In the genomic region with DNA sequence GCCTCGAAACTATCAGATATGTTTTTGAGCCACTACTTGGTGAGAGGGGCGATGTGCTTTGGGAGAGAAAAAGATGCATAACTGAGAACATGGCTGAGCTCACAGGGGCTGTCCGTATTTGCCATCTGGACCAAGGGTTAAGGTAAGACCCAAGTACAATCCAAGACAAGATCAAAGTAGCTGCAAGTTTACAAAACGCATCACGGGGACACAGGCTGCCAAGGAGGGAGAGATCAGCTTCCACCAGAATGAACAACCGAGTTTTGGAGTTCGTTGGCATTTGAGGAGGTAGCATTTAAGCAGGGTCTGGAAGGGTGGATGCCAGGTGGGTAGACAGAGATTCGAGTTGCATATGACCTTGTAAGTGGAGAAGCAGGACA, we compare ENCODE assay signal across 8 cellular contexts. TPM values are rescaled to one million over a fixed set of nuclear protein-coding genes. Genes with fewer than 3 reads are reported as not detected.
DNase-seq lines count a peak whose midpoint lies in the region; ATAC-seq and TF ChIP-seq lines count a peak whose summit lies in the region.

No MANE protein-coding gene starts in this region.

- H3K4me3 Mint-ChIP-seq in dendritic cell treated with granulocyte-macrophage colony-stimulating factor and Interleukin-4, amounts not matched to agents 40 ng/mL and 50 ng/mL, for 4 days, result peak overlapping the region; percentile 96
- H3K4me3 Mint-ChIP-seq in naive thymus-derived CD4-positive, alpha-beta T cell, result peak overlapping the region; percentile 86 to 99 (median 95)

- no peak for TF ChIP-seq CTCF in AG04450 (IDR thresholded peaks at IDR 0.05; ENCODE audit: low read depth, low read length)

- POLR2A ChIA-PET in AG04450 (lab: Yijun Ruan, JAX), result interaction anchor here (0.6 kb wide), 1 partner anchor 439 kb away, joined by 3 read pairs; no protein-coding TSS in a partner anchor
- POLR2A ChIA-PET in naive thymus-derived CD4-positive, alpha-beta T cell (lab: Charles Lee), result interaction anchor here (0.7 to 10.5 kb wide), 23 partner anchors 10 to 871 kb away, joined by 3 to 176 read pairs (median 9); partner anchors contain the start of gene PSMD12

- H3K4me3 ChIP-seq in AG04450 (ENCODE audit: low read depth, low read length), result peak overlapping the region; percentile 79
- H3K4me3 ChIP-seq in naive thymus-derived CD4-positive, alpha-beta T cell (ENCODE audit: low read length), result peak overlapping the region; percentile 92

- peaks cover 7% of the 10 kb centered on the region for H3K27me3 Mint-ChIP-seq in dendritic cell treated with granulocyte-macrophage colony-stimulating factor and Interleukin-4, amounts not matched to agents 40 ng/mL and 50 ng/mL, for 4 days
- no peaks in the 10 kb centered on the region for H3K27me3 Mint-ChIP-seq in naive thymus-derived CD4-positive, alpha-beta T cell

- peaks cover 22 to 45% of the 10 kb centered on the region in 2 donors for H3K4me1 ChIP-seq in naive thymus-derived CD4-positive, alpha-beta T cell (ENCODE audit: control insufficient read depth in 2 of 2, insufficient read depth in 2 of 2, low read length in 2 of 2)

- no peaks in the 10 kb centered on the region for H3K36me3 ChIP-seq in KOPT-K1 (ENCODE audit: insufficient read depth, low read length)
- H3K36me3 ChIP-seq in naive thymus-derived CD4-positive, alpha-beta T cell (ENCODE audit: control insufficient read depth in 2 of 3, insufficient read depth in 3 of 3, low read length in 3 of 3), result peaks cover 0 to 15% (median 5%) of the 10 kb centered on the region in 3 experiments

- peaks cover 23% of the 10 kb centered on the region for H3K4me1 Mint-ChIP-seq in dendritic cell treated with granulocyte-macrophage colony-stimulating factor and Interleukin-4, amounts not matched to agents 40 ng/mL and 50 ng/mL, for 4 days (ENCODE audit: low read depth)
- H3K4me1 Mint-ChIP-seq in naive thymus-derived CD4-positive, alpha-beta T cell, result peaks cover 31 to 71% (median 49%) of the 10 kb centered on the region in 7 donors

- no peak for DNase-seq in AG04450 (ENCODE audit: low read depth, low spot score)
- DNase-seq in naive thymus-derived CD4-positive, alpha-beta T cell, result no peak
- no peak for DNase-seq in stimulated activated CD4-positive, alpha-beta T cell treated with anti-CD3 and anti-CD28 coated beads, Interleukin-12 subunit alpha, Interleukin-12 subunit beta, amount 100 ng/mL, for 4 hours

- peak overlapping the region; percentile 91 for H3K27ac Mint-ChIP-seq in dendritic cell treated with granulocyte-macrophage colony-stimulating factor and Interleukin-4, amounts not matched to agents 40 ng/mL and 50 ng/mL, for 4 days
- peak overlapping the region; percentile 83 to 98 (median 95) for H3K27ac Mint-ChIP-seq in naive thymus-derived CD4-positive, alpha-beta T cell

- no peaks in the 10 kb centered on the region; the same call in 1 of the 2 replicates for H3K9me3 ChIP-seq in AG04450 (ENCODE audit: control insufficient read depth, insufficient read depth, low read length)
- no peaks in the 10 kb centered on the region for H3K9me3 ChIP-seq in KOPT-K1 (ENCODE audit: insufficient read depth, low read length, poor library complexity, severe bottlenecking)
- H3K9me3 ChIP-seq in naive thymus-derived CD4-positive, alpha-beta T cell (ENCODE audit: control insufficient read depth in 2 of 3, low read length in 3 of 3), result no peaks in the 10 kb centered on the region

- H3K9me3 Mint-ChIP-seq in dendritic cell treated with granulocyte-macrophage colony-stimulating factor and Interleukin-4, amounts not matched to agents 40 ng/mL and 50 ng/mL, for 4 days, result no peaks in the 10 kb centered on the region
- H3K9me3 Mint-ChIP-seq in naive thymus-derived CD4-positive, alpha-beta T cell, result no peaks in the 10 kb centered on the region

- CTCF ChIA-PET in AG04450 (lab: Charles Lee), result interaction anchor here (0.5 to 7.6 kb wide), 26 partner anchors 8 to 619 kb away, joined by 3 to 126 read pairs (median 4); no protein-coding TSS in a partner anchor
- CTCF ChIA-PET in naive thymus-derived CD4-positive, alpha-beta T cell (lab: Charles Lee), result interaction anchor here (0.6 to 9.6 kb wide), 22 partner anchors 9 to 311 kb away, joined by 3 to 180 read pairs (median 4); no protein-coding TSS in a partner anchor

- H3K27ac ChIP-seq in AG04450 (ENCODE audit: low read depth, low read length), result no peak overlapping the region
- peak overlapping the region; percentile 84 for H3K27ac ChIP-seq in KOPT-K1 (ENCODE audit: low read depth, low read length, poor library complexity, severe bottlenecking)
- H3K27ac ChIP-seq in naive thymus-derived CD4-positive, alpha-beta T cell (ENCODE audit: low read depth, low read length), result peak overlapping the region; percentile 86

- no peaks in the 10 kb centered on the region for H3K27me3 ChIP-seq in AG04450 (ENCODE audit: control insufficient read depth, insufficient read depth, low read length)
- no peaks in the 10 kb centered on the region for H3K27me3 ChIP-seq in naive thymus-derived CD4-positive, alpha-beta T cell (ENCODE audit: control insufficient read depth in 2 of 2, insufficient read depth in 2 of 2, low read length in 2 of 2)

- peaks cover 7% of the 10 kb centered on the region for H3K36me3 Mint-ChIP-seq in dendritic cell treated with granulocyte-macrophage colony-stimulating factor and Interleukin-4, amounts not matched to agents 40 ng/mL and 50 ng/mL, for 4 days (ENCODE audit: low read depth)
- peaks cover 0 to 21% (median 12%) of the 10 kb centered on the region in 5 donors for H3K36me3 Mint-ChIP-seq in naive thymus-derived CD4-positive, alpha-beta T cell

- ATAC-seq in naive thymus-derived CD4-positive, alpha-beta T cell, result no peak
- ATAC-seq in HG02610 (IDR thresholded peaks at IDR 0.05; ENCODE audit: unreplicated experiment), result no peak
- no peak for ATAC-seq in GM21367 (IDR thresholded peaks at IDR 0.05; ENCODE audit: unreplicated experiment)
- no peak for ATAC-seq in HG02623 (IDR thresholded peaks at IDR 0.05; ENCODE audit: unreplicated experiment)

- intact Hi-C loops in dendritic cell treated with granulocyte-macrophage colony-stimulating factor and Interleukin-4, amounts not matched to agents 40 ng/mL and 50 ng/mL, for 4 days (cut with micrococcal nuclease), result loop anchor here (10.0 kb wide), 1 partner anchor 226 kb away; no protein-coding TSS in a partner anchor
- intact Hi-C loops in naive thymus-derived CD4-positive, alpha-beta T cell (cut with micrococcal nuclease), result loop anchor here (1.0 to 10.0 kb wide), 9 partner anchors 11 to 1174 kb away; partner anchors contain the start of genes KPNA2 (in 1 of the 2) and PRKAR1A (in 1 of the 2)

RNA-seq across cellular contexts. Expression of gene PITPNC1, which starts 2.2 kb away (rescaled TPM):
- polyA plus RNA-seq in AG04450 (2011; rRNA removed), result 7.5 and 9.1 TPM in 2 replicates
- 8.2 and 9.9 TPM in 2 replicates for polyA minus RNA-seq in AG04450 (2011; rRNA and poly(A)+ RNA removed)
- 100 to 1,000 TPM in 2 of 5 experiments, 10 to 100 TPM in 3; 53.1 to 108 (median 99.6) TPM for total RNA-seq in naive thymus-derived CD4-positive, alpha-beta T cell
- 100 to 1,000 TPM; 117 to 148 TPM for polyA plus RNA-seq in naive thymus-derived CD4-positive, alpha-beta T cell

RNA-seq across cellular contexts. Expression of gene PSMD12, which starts 12.9 kb away (rescaled TPM):
- polyA plus RNA-seq in AG04450 (2011; rRNA removed), result 31.5 and 42.1 TPM in 2 replicates
- polyA minus RNA-seq in AG04450 (2011; rRNA and poly(A)+ RNA removed), result 12.7 and 22.4 TPM in 2 replicates
- 10 to 100 TPM; 35.8 to 54.4 (median 40.5) TPM for total RNA-seq in naive thymus-derived CD4-positive, alpha-beta T cell
- polyA plus RNA-seq in naive thymus-derived CD4-positive, alpha-beta T cell, result 10 to 100 TPM; 30.4 to 37.1 TPM

Comparison
In these comparisons a context has a peak if more than half of its experiments do, and no peak if none do; other contexts are left out.
1. RNA of gene PITPNC1, which starts 2.2 kb away (polyA plus RNA-seq): 117 to 148 TPM in naive thymus-derived CD4-positive, alpha-beta T cell; 7.5 to 9.1 TPM in AG04450; every median in the first group is over 10 times any median in the second.